In the genomic region with DNA sequence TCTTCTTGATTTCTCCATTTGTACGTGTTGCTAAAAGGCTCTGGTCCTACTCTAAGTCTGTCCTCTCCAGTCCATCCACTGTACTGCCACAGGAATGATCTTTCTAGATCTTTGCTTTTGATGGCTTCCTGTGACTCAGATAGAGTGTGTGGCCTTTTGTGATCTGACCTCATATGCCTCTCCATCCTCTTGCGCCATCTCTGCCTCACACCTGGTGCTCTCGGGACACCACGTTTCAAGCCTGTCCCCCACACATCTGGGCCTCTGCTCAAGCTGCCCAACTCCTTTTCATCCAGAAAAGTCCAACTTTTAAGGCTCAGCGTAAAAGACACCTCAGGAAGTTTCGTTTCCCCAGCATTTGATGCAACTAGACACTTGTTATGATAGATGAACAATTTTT, we compare ENCODE assay signal across 16 cellular contexts. TPM values are rescaled to one million over a fixed set of nuclear protein-coding genes. Genes with fewer than 3 reads are reported as not detected.
DNase-seq lines count a peak whose midpoint lies in the region; ATAC-seq and TF ChIP-seq lines count a peak whose summit lies in the region.
"Had no signal": no experiment of that assay in that cellular context is flagged by ENCODE, and none has a peak within 500 bp of the region (broad histone marks: within the 10 kb centered on the region; RNA-seq: fewer than 3 reads in every experiment).

No MANE protein-coding gene starts in this region.

- DNase-seq in AG08395 (ENCODE audit: low spot score) = peak; percentile 33
- DNase-seq in HFFc6 = peak; percentile 32
- peak; percentile 26 for DNase-seq in hepatic stellate cell (ENCODE audit: low spot score)
- no peak for DNase-seq in NCI-H446 treated with DMSO at 0.1 percent for 48 hours (lab: John Stamatoyannopoulos, UW)
- DNase-seq in endothelial cell (ENCODE audit: low spot score) = no peak
- no peak for DNase-seq in stimulated activated CD8-positive, alpha-beta memory T cell treated with anti-CD3 and anti-CD28 coated beads, Interleukin-4, amount 100 ng/mL, for 48 hours
- DNase-seq: C1 segment of cervical spinal cord; effector memory CD4-positive, alpha-beta T cell; NCI-H2227 treated with DMSO at 0.1 percent for 48 hours; pancreas; stimulated activated CD4-positive, alpha-beta T cell treated with anti-CD3 and anti-CD28 coated beads, Interleukin-1b, Interleukin-23, amount 100 ng/mL, for 48 hours; stimulated activated naive CD4-positive, alpha-beta T cell treated with Interleukin-2 at 50 U/mL for 16 hours had no signal

- H3K36me3 Mint-ChIP-seq in HFFc6 (ENCODE audit: low read depth) (peaks cover 29% of the 10 kb centered on the region), endothelial cell (ENCODE audit: low read depth, unreplicated experiment) (peaks cover 28% of the 10 kb centered on the region)
- peaks cover 38% of the 10 kb centered on the region for H3K36me3 Mint-ChIP-seq in activated T-helper 17 cell treated with anti-CD3 and anti-CD28 coated beads, Interleukin-2, amount 50 U/mL, for 72 hours (ENCODE audit: low read depth)

- H3K4me1 Mint-ChIP-seq in HFFc6 (ENCODE audit: low read depth) (peaks cover 37% of the 10 kb centered on the region), endothelial cell (ENCODE audit: unreplicated experiment) (no peaks in the 10 kb centered on the region)
- H3K4me1 Mint-ChIP-seq in activated T-helper 17 cell treated with anti-CD3 and anti-CD28 coated beads, Interleukin-2, amount 50 U/mL, for 72 hours = peaks cover 11% of the 10 kb centered on the region

- no peak for TF ChIP-seq CTCF in HFFc6 (IDR thresholded peaks at IDR 0.05)
- TF ChIP-seq CTCF in endothelial cell (IDR thresholded peaks at IDR 0.05; ENCODE audit: unreplicated experiment) = no peak

- H3K4me3 Mint-ChIP-seq in HFFc6 (no peak overlapping the region), endothelial cell (ENCODE audit: unreplicated experiment) (no peak overlapping the region)
- no peak overlapping the region for H3K4me3 Mint-ChIP-seq in activated T-helper 17 cell treated with anti-CD3 and anti-CD28 coated beads, Interleukin-2, amount 50 U/mL, for 72 hours
- H3K4me3 Mint-ChIP-seq: T-helper 2 cell treated with Interferon-gamma antibody and Interleukin-4, amounts not matched to agents 5 μg/mL and 100 μg/mL, for 36 hours had no signal

- H3K27ac Mint-ChIP-seq in HFFc6 = peak overlapping the region; percentile 15; the same call in 1 of the 2 replicates
- peak overlapping the region; percentile 26 for H3K27ac Mint-ChIP-seq in activated T-helper 17 cell treated with anti-CD3 and anti-CD28 coated beads, Interleukin-2, amount 50 U/mL, for 72 hours
- no peak overlapping the region for H3K27ac Mint-ChIP-seq in endothelial cell (ENCODE audit: unreplicated experiment)
- H3K27ac Mint-ChIP-seq: T-helper 2 cell treated with Interferon-gamma antibody and Interleukin-4, amounts not matched to agents 5 μg/mL and 100 μg/mL, for 36 hours had no signal

- ATAC-seq in activated T-helper 17 cell treated with anti-CD3 and anti-CD28 coated beads, Interleukin-2, amount 50 U/mL, for 72 hours (replicated peaks) = peak; percentile 27
- ATAC-seq in GM21515 (IDR thresholded peaks at IDR 0.05; ENCODE audit: unreplicated experiment) = no peak
- ATAC-seq: Panc1 had no signal

- H3K9me3 Mint-ChIP-seq in HFFc6 (0 out of 2 replicates have a peak, but pooled peaks cover 4% of the 10 kb centered on the region), endothelial cell (ENCODE audit: unreplicated experiment) (no peaks in the 10 kb centered on the region)
- H3K9me3 Mint-ChIP-seq in activated T-helper 17 cell treated with anti-CD3 and anti-CD28 coated beads, Interleukin-2, amount 50 U/mL, for 72 hours = no peaks in the 10 kb centered on the region
- H3K9me3 Mint-ChIP-seq: T-helper 2 cell treated with Interferon-gamma antibody and Interleukin-4, amounts not matched to agents 5 μg/mL and 100 μg/mL, for 36 hours had no signal

- H3K27me3 Mint-ChIP-seq in HFFc6 (ENCODE audit: insufficient read depth) (peaks cover 8% of the 10 kb centered on the region), endothelial cell (ENCODE audit: unreplicated experiment) (peaks cover 6% of the 10 kb centered on the region)
- H3K27me3 Mint-ChIP-seq in activated T-helper 17 cell treated with anti-CD3 and anti-CD28 coated beads, Interleukin-2, amount 50 U/mL, for 72 hours = no peaks in the 10 kb centered on the region

RNA-seq across cellular contexts. Expression of gene DCAF4, which starts 39.0 kb away (rescaled TPM):
- 10 to 100 TPM; 14.4 to 20.0 (median 16.2) TPM for total RNA-seq in HFFc6 (2021; fragmentation: NEBNext Ultra II Directional; extraction: Animal tissue kit (Norgen Biotek cat#: 25700))
- total RNA-seq in activated T-helper 17 cell treated with anti-CD3 and anti-CD28 coated beads, Interleukin-2, amount 50 U/mL, for 72 hours = 10 to 100 TPM; 10.8 to 25.2 TPM
- 7.7 TPM for total RNA-seq in endothelial cell (ENCODE audit: unreplicated experiment)

Comparison
In these comparisons a context has a peak if more than half of its experiments do, and no peak if none do; other contexts are left out.
1. DNase-seq: peak in AG08395 (single experiment), HFFc6 (single experiment) and hepatic stellate cell (single experiment); none in NCI-H446 treated with DMSO at 0.1 percent for 48 hours (single experiment), endothelial cell (single experiment) and stimulated activated CD8-positive, alpha-beta memory T cell treated with anti-CD3 and anti-CD28 coated beads, Interleukin-4, amount 100 ng/mL, for 48 hours (single experiment).